1 cellular context compared by ENCODE assay signal in the genomic region with DNA sequence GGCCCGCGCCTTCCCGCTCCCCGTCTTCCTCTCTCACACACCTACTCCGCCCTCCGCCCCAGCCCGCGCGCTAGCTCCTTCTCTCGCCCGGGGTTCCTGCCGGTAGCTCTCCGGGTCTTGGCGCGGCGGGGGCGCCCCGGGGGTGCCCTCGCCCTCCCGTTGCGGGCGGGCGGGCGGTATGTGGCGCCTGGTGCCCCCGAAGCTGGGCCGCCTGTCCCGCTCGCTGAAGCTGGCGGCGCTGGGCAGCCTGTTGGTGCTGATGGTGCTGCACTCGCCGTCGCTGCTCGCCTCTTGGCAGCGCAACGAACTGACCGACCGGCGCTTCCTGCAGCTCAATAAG.
TF ChIP-seq lines count a peak whose summit lies in the region.

No MANE protein-coding gene starts in this region.

TF ChIP-seq in GM23338, 12 proteins besides CTCF, POLR2A, EP300 and RAD21 (continued from another document):
- TF ChIP-seq, protein P1, sequence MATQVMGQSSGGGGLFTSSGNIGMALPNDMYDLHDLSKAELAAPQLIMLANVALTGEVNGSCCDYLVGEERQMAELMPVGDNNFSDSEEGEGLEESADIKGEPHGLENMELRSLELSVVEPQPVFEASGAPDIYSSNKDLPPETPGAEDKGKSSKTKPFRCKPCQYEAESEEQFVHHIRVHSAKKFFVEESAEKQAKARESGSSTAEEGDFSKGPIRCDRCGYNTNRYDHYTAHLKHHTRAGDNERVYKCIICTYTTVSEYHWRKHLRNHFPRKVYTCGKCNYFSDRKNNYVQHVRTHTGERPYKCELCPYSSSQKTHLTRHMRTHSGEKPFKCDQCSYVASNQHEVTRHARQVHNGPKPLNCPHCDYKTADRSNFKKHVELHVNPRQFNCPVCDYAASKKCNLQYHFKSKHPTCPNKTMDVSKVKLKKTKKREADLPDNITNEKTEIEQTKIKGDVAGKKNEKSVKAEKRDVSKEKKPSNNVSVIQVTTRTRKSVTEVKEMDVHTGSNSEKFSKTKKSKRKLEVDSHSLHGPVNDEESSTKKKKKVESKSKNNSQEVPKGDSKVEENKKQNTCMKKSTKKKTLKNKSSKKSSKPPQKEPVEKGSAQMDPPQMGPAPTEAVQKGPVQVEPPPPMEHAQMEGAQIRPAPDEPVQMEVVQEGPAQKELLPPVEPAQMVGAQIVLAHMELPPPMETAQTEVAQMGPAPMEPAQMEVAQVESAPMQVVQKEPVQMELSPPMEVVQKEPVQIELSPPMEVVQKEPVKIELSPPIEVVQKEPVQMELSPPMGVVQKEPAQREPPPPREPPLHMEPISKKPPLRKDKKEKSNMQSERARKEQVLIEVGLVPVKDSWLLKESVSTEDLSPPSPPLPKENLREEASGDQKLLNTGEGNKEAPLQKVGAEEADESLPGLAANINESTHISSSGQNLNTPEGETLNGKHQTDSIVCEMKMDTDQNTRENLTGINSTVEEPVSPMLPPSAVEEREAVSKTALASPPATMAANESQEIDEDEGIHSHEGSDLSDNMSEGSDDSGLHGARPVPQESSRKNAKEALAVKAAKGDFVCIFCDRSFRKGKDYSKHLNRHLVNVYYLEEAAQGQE (IDR thresholded peaks at IDR 0.05; ENCODE audit: unreplicated experiment) = no peak
TF ChIP-seq in GM23338: peak in this region for 0.
